15 cellular contexts compared by ENCODE assay signal in the genomic region with DNA sequence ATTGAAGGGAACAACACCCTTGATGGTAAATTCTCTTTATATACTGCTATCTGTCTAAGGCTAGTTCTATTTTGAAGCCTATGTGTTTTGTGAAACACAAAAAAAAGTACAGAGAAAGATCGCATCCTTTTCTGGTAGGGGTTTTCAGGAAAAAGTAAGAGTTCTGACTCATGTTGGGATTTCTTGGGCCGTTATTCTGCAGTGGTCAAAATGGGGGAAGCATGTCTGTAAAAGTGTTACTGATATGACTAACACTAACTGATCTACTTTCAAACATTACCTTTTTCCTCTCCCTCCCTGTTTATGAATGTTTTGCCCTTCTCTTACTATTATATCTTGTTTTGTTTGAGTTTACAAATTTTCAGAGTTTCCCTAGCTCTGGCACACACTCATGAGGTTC. TPM values are rescaled to one million over a fixed set of nuclear protein-coding genes. Genes with fewer than 3 reads are reported as not detected.
DNase-seq lines count a peak whose midpoint lies in the region; ATAC-seq and TF ChIP-seq lines count a peak whose summit lies in the region.
"Had no signal": no experiment of that assay in that cellular context is flagged by ENCODE, and none has a peak within 500 bp of the region (broad histone marks: within the 10 kb centered on the region; RNA-seq: fewer than 3 reads in every experiment).

No MANE protein-coding gene starts in this region.

- peaks cover 32% of the 10 kb centered on the region for H3K36me3 ChIP-seq in H7 (replicated peaks; ENCODE audit: control insufficient read depth, insufficient read depth, low read length)

- ATAC-seq in GM19025 (IDR thresholded peaks at IDR 0.05; ENCODE audit: low read depth, unreplicated experiment) = peak; percentile 76
- peak; percentile 84 for ATAC-seq in HG02623 (IDR thresholded peaks at IDR 0.05; ENCODE audit: unreplicated experiment)
- ATAC-seq in HG03432 (IDR thresholded peaks at IDR 0.05; ENCODE audit: unreplicated experiment) = peak; percentile 90
- ATAC-seq: effector memory CD8-positive, alpha-beta T cell; upper lobe of right lung had no signal

- DNase-seq in GM12864 (ENCODE audit: low read depth) (peak; percentile 25), H7 (no peak), dermis blood vessel endothelial cell (no peak), KBM-7 (no peak), cortex of kidney (lab: John Stamatoyannopoulos, UW) (no peak)
- DNase-seq: activated CD8-positive, alpha-beta memory T cell treated with anti-CD3 and anti-CD28 coated beads, Interleukin-2, amount 50 U/mL, for 4 hours; aorta; DMS 273 treated with DMSO at 0.1 percent for 48 hours; effector memory CD8-positive, alpha-beta T cell; NCI-H510A; SHP77 treated with DMSO at 0.1 percent for 48 hours; upper lobe of right lung had no signal

- H3K4me3 ChIP-seq in GM12864 (ENCODE audit: low read depth, low read length) (no peak overlapping the region), H7 (ENCODE audit: insufficient read depth, low read depth, low read length) (no peak overlapping the region)
- H3K4me3 ChIP-seq: upper lobe of right lung had no signal

- in situ Hi-C loops in KBM-7 (cut with MboI; ENCODE audit: low pct_unique_long_range_greater_than_20kb, low sequenced_read_pairs) = no loop called here

- no peaks in the 10 kb centered on the region for H3K27me3 ChIP-seq in H7 (ENCODE audit: control insufficient read depth, insufficient read depth, low read length)
- H3K27me3 ChIP-seq: upper lobe of right lung had no signal

- no peak for TF ChIP-seq CTCF in GM12864 (IDR thresholded peaks at IDR 0.05; ENCODE audit: low read depth, low read length, missing control alignments)

RNA-seq across cellular contexts. Expression of a gene that starts 53.9 kb away (rescaled TPM):
- total RNA-seq in H7 (2014; rRNA removed; shearing (Covaris generic)) = 108 and 118 TPM in 2 replicates
- total RNA-seq in dermis blood vessel endothelial cell = 298 and 352 TPM in 2 replicates
